ENCODE assay signal across 11 cellular contexts in genomic region chr7:47513741-47514241, GRCh38.
DNase-seq lines count a peak whose midpoint lies in the region; ATAC-seq and TF ChIP-seq lines count a peak whose summit lies in the region.
"Had no signal": no experiment of that assay in that cellular context is flagged by ENCODE, and none has a peak within 500 bp of the region (broad histone marks: within the 10 kb centered on the region; RNA-seq: fewer than 3 reads in every experiment).

No MANE protein-coding gene starts in this region.

- H3K27ac ChIP-seq in smooth muscle cell (ENCODE audit: low read depth) (peak overlapping the region; percentile 94), Karpas-422 (ENCODE audit: low read length) (no peak overlapping the region)
- no peak overlapping the region for H3K27ac ChIP-seq in CD8-positive, alpha-beta T cell (ENCODE audit: low read depth, low read length)

- no peak overlapping the region for H2AFZ ChIP-seq in smooth muscle cell (ENCODE audit: low read depth)
- H2AFZ ChIP-seq in Karpas-422 (ENCODE audit: low read length), result no peak overlapping the region

- H3K27me3 Mint-ChIP-seq in CD8-positive, alpha-beta T cell (ENCODE audit: low read depth), result peaks cover 2% of the 10 kb centered on the region
- peaks cover 4% of the 10 kb centered on the region for H3K27me3 Mint-ChIP-seq in T-helper 17 cell

- intact Hi-C loops in CD8-positive, alpha-beta T cell (cut with DNase I, micrococcal nuclease), result no loop called here

- H3K79me2 ChIP-seq in smooth muscle cell (ENCODE audit: low read depth) (peaks cover 78% of the 10 kb centered on the region), Karpas-422 (ENCODE audit: low read length) (peaks cover 91% of the 10 kb centered on the region)

- no peaks in the 10 kb centered on the region for H3K36me3 Mint-ChIP-seq in CD8-positive, alpha-beta T cell
- no peaks in the 10 kb centered on the region for H3K36me3 Mint-ChIP-seq in T-helper 17 cell (ENCODE audit: low read depth)

- H3K4me3 ChIP-seq in smooth muscle cell (no peak overlapping the region), Karpas-422 (ENCODE audit: low read length) (no peak overlapping the region)
- no peak overlapping the region for H3K4me3 ChIP-seq in CD8-positive, alpha-beta T cell (ENCODE audit: low read depth, low read length)
- H3K4me3 ChIP-seq: skin epidermis had no signal

- no peak overlapping the region for H3K27ac Mint-ChIP-seq in CD8-positive, alpha-beta T cell
- no peak overlapping the region for H3K27ac Mint-ChIP-seq in T-helper 17 cell

- POLR2A ChIA-PET in CD8-positive, alpha-beta T cell (lab: Charles Lee), result no interaction called here

- peaks cover 30% of the 10 kb centered on the region for H3F3A ChIP-seq in smooth muscle cell (ENCODE audit: low read depth)

- H3K4me2 ChIP-seq in smooth muscle cell, result peak overlapping the region; percentile 67
- H3K4me2 ChIP-seq in Karpas-422 (ENCODE audit: low read depth, low read length, poor library complexity, severe bottlenecking), result no peak overlapping the region

- no peaks in the 10 kb centered on the region for H3K4me1 Mint-ChIP-seq in CD8-positive, alpha-beta T cell (ENCODE audit: low read depth)
- H3K4me1 Mint-ChIP-seq in T-helper 17 cell, result no peaks in the 10 kb centered on the region

- H3K27me3 ChIP-seq in smooth muscle cell (ENCODE audit: low read depth), result no peaks in the 10 kb centered on the region
- no peaks in the 10 kb centered on the region for H3K27me3 ChIP-seq in CD8-positive, alpha-beta T cell (ENCODE audit: insufficient read depth, low read length)
- H3K27me3 ChIP-seq in Karpas-422 (ENCODE audit: low read length), result no peaks in the 10 kb centered on the region

- H3K9me3 ChIP-seq in smooth muscle cell (replicated peaks; ENCODE audit: low read depth), result no peaks in the 10 kb centered on the region
- no peaks in the 10 kb centered on the region for H3K9me3 ChIP-seq in CD8-positive, alpha-beta T cell (ENCODE audit: low read length)
- H3K9me3 ChIP-seq in Karpas-422 (ENCODE audit: low read length), result no peaks in the 10 kb centered on the region
- H3K9me3 ChIP-seq in T-helper 17 cell (ENCODE audit: control insufficient read depth, low read length, poor library complexity, severe bottlenecking), result no peaks in the 10 kb centered on the region

- TF ChIP-seq CTCF in smooth muscle cell (IDR thresholded peaks at IDR 0.05; ENCODE audit: borderline replicate concordance, insufficient read depth, poor library complexity, severe bottlenecking), result no peak
- no peak for TF ChIP-seq CTCF in CD8-positive, alpha-beta T cell (IDR thresholded peaks at IDR 0.05)

- peaks cover 31% of the 10 kb centered on the region for H3K4me1 ChIP-seq in smooth muscle cell (ENCODE audit: low read depth)
- H3K4me1 ChIP-seq in CD8-positive, alpha-beta T cell (ENCODE audit: insufficient read depth, low read length), result no peaks in the 10 kb centered on the region
- H3K4me1 ChIP-seq in Karpas-422 (ENCODE audit: low read length), result no peaks in the 10 kb centered on the region

- no peaks in the 10 kb centered on the region for H3K9me3 Mint-ChIP-seq in CD8-positive, alpha-beta T cell

- H3K36me3 ChIP-seq in smooth muscle cell (ENCODE audit: low read depth) (no peaks in the 10 kb centered on the region), Karpas-422 (ENCODE audit: insufficient read depth, low read length) (peaks cover 24% of the 10 kb centered on the region; the same call in 1 of the 2 replicates)
- no peaks in the 10 kb centered on the region for H3K36me3 ChIP-seq in CD8-positive, alpha-beta T cell (ENCODE audit: insufficient read depth, low read length)

- H3K9ac ChIP-seq in smooth muscle cell (ENCODE audit: low read depth) (peak overlapping the region; percentile 67), Karpas-422 (ENCODE audit: low read length) (no peak overlapping the region)

- CTCF ChIA-PET in CD8-positive, alpha-beta T cell (lab: Charles Lee), result no interaction called here

- 1% methylated on average over 12 of the region's 12 CpGs for WGBS in smooth muscle cell (ENCODE audit: low lambda C conversion rate)

- DNase-seq in H4 (ENCODE audit: low spot score) (peak; percentile 92), amniotic epithelial cell (ENCODE audit: low read depth) (peak; percentile 90), inferior parietal cortex (ENCODE audit: extremely low spot score) (peak; percentile 21), smooth muscle cell (lab: John Stamatoyannopoulos, UW; ENCODE audit: unreplicated experiment) (no peak), Karpas-422 (no peak), NCI-H526 (lab: John Stamatoyannopoulos, UW) (no peak), T-helper 17 cell (no peak)
- DNase-seq in CD8-positive, alpha-beta T cell, result no peak
- DNase-seq: activated CD4-positive, alpha-beta T cell treated with anti-CD3 and anti-CD28 coated beads for 1 hour; NCI-H2081 treated with DMSO at 0.1 percent for 48 hours had no signal

- ATAC-seq in CD8-positive, alpha-beta T cell, result no peak
- ATAC-seq in T-helper 17 cell, result no peak

- H3K9me2 ChIP-seq in Karpas-422 (replicated peaks; ENCODE audit: insufficient read depth, low read length), result peaks cover 6% of the 10 kb centered on the region

- H3K4me3 Mint-ChIP-seq in CD8-positive, alpha-beta T cell, result no peak overlapping the region
- no peak overlapping the region for H3K4me3 Mint-ChIP-seq in T-helper 17 cell

- no peaks in the 10 kb centered on the region for H4K20me1 ChIP-seq in smooth muscle cell (ENCODE audit: low read depth)
- peaks cover 11% of the 10 kb centered on the region; the same call in 1 of the 2 replicates for H4K20me1 ChIP-seq in Karpas-422 (ENCODE audit: insufficient read depth, low read depth, low read length)

Comparison
In these comparisons a context has a peak if more than half of its experiments do, and no peak if none do; other contexts are left out.
1. DNase-seq: peak in H4 (single experiment), amniotic epithelial cell (single experiment) and inferior parietal cortex (single experiment); none in smooth muscle cell (single experiment), CD8-positive, alpha-beta T cell (0 of 7), Karpas-422 (single experiment), NCI-H526 (0 of 2) and T-helper 17 cell (0 of 3).